Comparison of ENCODE assay signal across 1 cellular context in genomic region chr17:488993-489757, GRCh38.
TF ChIP-seq lines count a peak whose summit lies in the region.

No MANE protein-coding gene starts in this region.

TF ChIP-seq in HepG2, 621 proteins besides CTCF, POLR2A, EP300 and RAD21 (continued from another document and continues in another):
- TF ChIP-seq ZNF281 (CRISPR knock-in tag; IDR thresholded peaks at IDR 0.05; ENCODE audit: borderline replicate concordance) = 0 out of 2 replicates have a peak, but pooled peaks have one; percentile 62
- peak; percentile 24 for TF ChIP-seq HNRNPLL (IDR thresholded peaks at IDR 0.05; ENCODE audit: low read depth, low read length, poor library complexity, severe bottlenecking)
- TF ChIP-seq ZBTB2 (CRISPR knock-in tag; IDR thresholded peaks at IDR 0.05; ENCODE audit: low read depth) = 0 out of 2 replicates have a peak, but pooled peaks have one; percentile 78
- TF ChIP-seq GABPA (IDR thresholded peaks at IDR 0.05; ENCODE audit: low read depth, low read length) = no peak
- no peak for TF ChIP-seq GABPA (CRISPR knock-in tag; IDR thresholded peaks at IDR 0.05; ENCODE audit: low read depth)
- TF ChIP-seq TRAFD1 (CRISPR knock-in tag; IDR thresholded peaks at IDR 0.05; ENCODE audit: borderline replicate concordance) = no peak
- no peak for TF ChIP-seq ZNF512B (CRISPR knock-in tag; IDR thresholded peaks at IDR 0.05; ENCODE audit: borderline replicate concordance)
- peak; percentile 76 for TF ChIP-seq ZNF431 (CRISPR knock-in tag; IDR thresholded peaks at IDR 0.05; ENCODE audit: borderline replicate concordance, low read depth)
- no peak for TF ChIP-seq ZNF781 (CRISPR knock-in tag; IDR thresholded peaks at IDR 0.05; ENCODE audit: borderline replicate concordance, not compliant biosample characterization)
- TF ChIP-seq ZNF124 (CRISPR knock-in tag; IDR thresholded peaks at IDR 0.05) = 0 out of 2 replicates have a peak, but pooled peaks have one; percentile 51
- peak; percentile 42 for TF ChIP-seq CBX1 (IDR thresholded peaks at IDR 0.05; ENCODE audit: low read depth)
- no peak for TF ChIP-seq TBL1XR1 (IDR thresholded peaks at IDR 0.05; ENCODE audit: borderline replicate concordance, low read length, partially characterized antibody)
- TF ChIP-seq ZNF83 (CRISPR knock-in tag; IDR thresholded peaks at IDR 0.05; ENCODE audit: borderline replicate concordance) = no peak
- TF ChIP-seq POGZ (CRISPR knock-in tag; IDR thresholded peaks at IDR 0.05) = no peak
- no peak for TF ChIP-seq PRDM15 (CRISPR knock-in tag; IDR thresholded peaks at IDR 0.05)
- TF ChIP-seq NFYB (CRISPR knock-in tag; IDR thresholded peaks at IDR 0.05) = no peak
- TF ChIP-seq BRD4 (CRISPR knock-in tag; IDR thresholded peaks at IDR 0.05) = no peak
- peak; percentile 77; the same call in 1 of the 2 replicates for TF ChIP-seq ZNF468 (CRISPR knock-in tag; IDR thresholded peaks at IDR 0.05)
- no peak for TF ChIP-seq YEATS4 (CRISPR knock-in tag; IDR thresholded peaks at IDR 0.05; ENCODE audit: borderline replicate concordance)
- no peak for TF ChIP-seq PCBP2 (optimal IDR thresholded peaks at IDR 0.05; ENCODE audit: low read depth, low read length, poor library complexity, severe bottlenecking)
- TF ChIP-seq ZNF44 (CRISPR knock-in tag; IDR thresholded peaks at IDR 0.05) = no peak
- TF ChIP-seq KIAA2018 (CRISPR knock-in tag; IDR thresholded peaks at IDR 0.05; ENCODE audit: borderline replicate concordance) = no peak
- TF ChIP-seq NBN (conservative IDR thresholded peaks at IDR 0.05) = no peak
- TF ChIP-seq ZNF331 (CRISPR knock-in tag; IDR thresholded peaks at IDR 0.05) = peak; percentile 53; the same call in 1 of the 2 replicates
- TF ChIP-seq ZNF235 (CRISPR knock-in tag; IDR thresholded peaks at IDR 0.05; ENCODE audit: borderline replicate concordance) = no peak
- no peak for TF ChIP-seq ZNF816 (CRISPR knock-in tag; IDR thresholded peaks at IDR 0.05; ENCODE audit: borderline replicate concordance)
